In the genomic region with DNA sequence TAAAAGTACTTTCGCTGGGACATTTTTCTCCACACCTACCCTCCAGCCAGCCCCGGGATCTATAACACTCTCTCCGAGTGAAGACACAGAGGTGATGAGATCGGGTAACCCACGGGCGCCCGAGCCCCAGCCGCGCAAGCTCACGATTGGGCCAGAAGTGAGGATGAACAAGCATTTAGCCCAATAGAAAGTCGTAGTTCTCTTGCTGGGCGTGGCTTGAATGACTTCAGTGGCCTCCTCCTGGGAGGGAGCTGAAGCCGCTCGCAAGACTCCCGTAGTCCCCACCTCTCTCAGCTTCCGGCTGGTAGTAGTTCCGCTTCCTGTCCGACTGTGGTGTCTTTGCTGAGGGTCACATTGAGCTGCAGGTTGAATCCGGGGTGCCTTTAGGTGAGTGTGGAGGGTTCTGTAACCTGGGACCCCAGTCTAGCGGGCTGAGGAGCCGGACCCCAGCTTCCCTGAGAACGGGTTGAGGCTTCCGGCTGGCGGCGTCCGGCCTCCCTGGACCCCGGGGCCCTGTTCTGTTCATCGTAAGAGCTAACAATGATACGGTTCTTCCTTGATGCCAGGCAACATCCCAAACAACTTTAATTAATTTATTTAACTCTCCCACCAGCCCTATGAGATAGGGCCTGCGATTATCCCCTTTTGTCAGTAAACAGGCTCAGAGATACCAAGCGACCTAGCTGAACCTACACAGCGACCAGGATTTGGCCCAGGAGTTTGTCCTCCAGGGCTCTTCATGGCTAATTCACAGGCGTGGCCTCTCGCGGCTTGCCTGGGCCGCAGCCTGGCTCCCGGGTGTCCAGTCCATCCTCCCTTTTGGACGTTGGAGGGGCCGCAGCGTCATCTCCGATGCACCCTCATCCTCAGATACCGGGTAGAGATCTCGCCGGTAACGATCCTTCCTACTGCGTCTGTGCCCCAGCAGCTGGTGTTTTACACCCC, we compare ENCODE assay signal across 8 cellular contexts. TPM values are rescaled to one million over a fixed set of nuclear protein-coding genes. Genes with fewer than 3 reads are reported as not detected.
DNase-seq lines count a peak whose midpoint lies in the region; ATAC-seq and TF ChIP-seq lines count a peak whose summit lies in the region.

Gene COX6B1, plus strand, starts transcription at position 307 of the 945 bp plus-strand sequence. CDS start 2,921 bp downstream, outside the sequence.

- DNase-seq in AG10803 (ENCODE audit: low read depth) (peak; percentile 97), NCI-H510A treated with DMSO at 0.1 percent for 48 hours (lab: John Stamatoyannopoulos, UW) (peak; percentile 98), chondrocyte (ENCODE audit: low spot score) (no peak), kidney epithelial cell (ENCODE audit: low read depth) (peak; percentile 95)
- peak; percentile 80 to 86 for DNase-seq in activated CD4-positive, alpha-beta T cell treated with anti-CD3 and anti-CD28 coated beads for 24 hours (ENCODE audit: low read depth in 2 of 2)
- peak; percentile 88 to 90 for DNase-seq in stimulated activated CD4-positive, alpha-beta T cell treated with anti-CD3 and anti-CD28 coated beads, Interleukin-15, amount 100 ng/mL, for 48 hours (ENCODE audit: low read depth in 2 of 2)

- no peak for TF ChIP-seq CTCF in AG10803 (conservative IDR thresholded peaks at IDR 0.05; ENCODE audit: low read length)
- no peak for TF ChIP-seq CTCF in chondrocyte (IDR thresholded peaks at IDR 0.05)
- TF ChIP-seq CTCF in kidney epithelial cell (IDR thresholded peaks at IDR 0.05; ENCODE audit: insufficient read depth, low read length, poor library complexity, severe bottlenecking): no peak

- ATAC-seq in GM19043 (IDR thresholded peaks at IDR 0.05; ENCODE audit: low read depth, unreplicated experiment): peak; percentile 61
- ATAC-seq in HG03439 (IDR thresholded peaks at IDR 0.05; ENCODE audit: unreplicated experiment): peak; percentile 53

- no peaks in the 10 kb centered on the region for H3K36me3 ChIP-seq in kidney epithelial cell (ENCODE audit: control insufficient read depth, insufficient read depth, low read length)

- peak within 1 kb of the TSS; percentile 97 for H3K27ac Mint-ChIP-seq in chondrocyte (ENCODE audit: unreplicated experiment)

- peaks cover 8% of the 10 kb centered on the region for H3K36me3 Mint-ChIP-seq in chondrocyte (ENCODE audit: low read depth)

- no peaks in the 10 kb centered on the region for H3K27me3 Mint-ChIP-seq in chondrocyte (ENCODE audit: low read depth)

- H3K4me3 Mint-ChIP-seq in chondrocyte (ENCODE audit: unreplicated experiment): peak within 1 kb of the TSS; percentile 83

- peaks cover 27% of the 10 kb centered on the region for H3K4me1 Mint-ChIP-seq in chondrocyte (ENCODE audit: low read depth)

- no peaks in the 10 kb centered on the region for H3K27me3 ChIP-seq in kidney epithelial cell (ENCODE audit: control insufficient read depth, insufficient read depth, low read length)

- peak within 1 kb of the TSS; percentile 90 for H3K4me3 ChIP-seq in AG10803 (ENCODE audit: low read length)
- H3K4me3 ChIP-seq in kidney epithelial cell (ENCODE audit: low read depth, low read length): peak within 1 kb of the TSS; percentile 88

- no peaks in the 10 kb centered on the region for H3K9me3 Mint-ChIP-seq in chondrocyte (ENCODE audit: low read depth)

RNA-seq across cellular contexts. Expression of gene COX6B1, which starts in this region (rescaled TPM):
- total RNA-seq in chondrocyte (266 to 279 TPM (median 268 TPM) in 3 replicates), kidney epithelial cell (347 and 569 TPM in 2 replicates)
